ENCODE assay signal across 8 cellular contexts in the genomic region with DNA sequence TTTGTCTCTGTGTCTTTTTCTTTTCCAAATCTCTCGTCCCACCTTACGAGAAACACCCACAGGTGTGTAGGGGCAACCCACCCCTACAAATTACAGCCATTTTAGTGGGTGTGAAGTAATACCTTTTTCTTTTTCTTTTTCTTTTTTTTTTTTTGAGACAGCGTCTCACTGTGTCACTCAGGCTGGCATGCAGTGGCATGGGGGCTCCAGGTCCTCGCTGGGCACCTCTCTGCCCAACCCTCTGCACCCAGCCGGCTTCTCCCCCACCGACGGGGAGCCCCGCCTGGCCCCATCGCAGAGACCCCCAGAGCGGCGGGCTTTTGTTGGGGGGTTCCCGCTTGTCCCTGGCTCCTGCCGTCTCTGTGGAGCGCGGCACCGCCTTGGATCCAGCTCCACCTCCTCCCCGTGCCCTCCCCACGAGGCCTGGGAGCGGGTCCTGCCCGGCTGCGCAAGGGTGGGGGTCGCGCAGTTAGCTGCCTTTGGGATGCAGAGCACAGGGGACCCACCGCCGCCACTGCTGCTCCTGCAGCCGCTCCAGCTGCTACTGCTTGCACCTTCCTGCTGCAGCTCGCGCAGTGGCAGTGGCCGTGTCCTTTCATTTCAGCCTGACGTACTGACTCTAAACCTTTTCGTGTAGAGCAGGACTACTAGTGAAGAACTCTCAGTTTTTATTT. TPM values are rescaled to one million over a fixed set of nuclear protein-coding genes. Genes with fewer than 3 reads are reported as not detected.
DNase-seq lines count a peak whose midpoint lies in the region; ATAC-seq and TF ChIP-seq lines count a peak whose summit lies in the region.

No MANE protein-coding gene starts in this region.

- H3K36me3 ChIP-seq in WERI-Rb-1 (no peaks in the 10 kb centered on the region), ectodermal cell (ENCODE audit: control insufficient read depth, insufficient read depth, low read length) (no peaks in the 10 kb centered on the region), muscle layer of duodenum (ENCODE audit: control insufficient read depth in 1 of 2, insufficient read depth in 2 of 2, low read length in 2 of 2) (no peaks in the 10 kb centered on the region), urinary bladder (ENCODE audit: insufficient read depth) (no peaks in the 10 kb centered on the region)

- H3K27ac ChIP-seq in WERI-Rb-1 (peak overlapping the region; percentile 47; the same call in 1 of the 2 replicates), ectodermal cell (ENCODE audit: insufficient read depth, low read depth, low read length, poor library complexity, severe bottlenecking) (no peak overlapping the region), muscle layer of duodenum (ENCODE audit: low read length) (no peak overlapping the region), urinary bladder (ENCODE audit: low read depth) (no peak overlapping the region)

- H3K27me3 ChIP-seq in WERI-Rb-1 (ENCODE audit: insufficient read depth, low read depth, severe bottlenecking) (no peaks in the 10 kb centered on the region), ectodermal cell (ENCODE audit: control insufficient read depth, insufficient read depth, low read length, poor library complexity, severe bottlenecking) (no peaks in the 10 kb centered on the region), muscle layer of duodenum (ENCODE audit: low read depth, low read length) (no peaks in the 10 kb centered on the region)

- H3K4me1 ChIP-seq in ectodermal cell (ENCODE audit: control insufficient read depth, insufficient read depth, low read length): no peaks in the 10 kb centered on the region
- peaks cover 0 to 7% of the 10 kb centered on the region in 2 donors for H3K4me1 ChIP-seq in muscle layer of duodenum (ENCODE audit: control insufficient read depth in 1 of 2, insufficient read depth in 2 of 2, low read length in 2 of 2)
- H3K4me1 ChIP-seq in urinary bladder (ENCODE audit: insufficient read depth): no peaks in the 10 kb centered on the region

- WGBS in ectodermal cell, 2 experiments: 3% methylated on average over 28 to 30 of the region's 31 CpGs
- 8% methylated on average over 31 of the region's 31 CpGs for WGBS in urinary bladder

- H3K9me3 ChIP-seq in WERI-Rb-1 (ENCODE audit: severe bottlenecking) (no peaks in the 10 kb centered on the region), ectodermal cell (ENCODE audit: control insufficient read depth, low read length) (no peaks in the 10 kb centered on the region), muscle layer of duodenum (ENCODE audit: control insufficient read depth in 1 of 2, low read length in 2 of 2) (peaks cover 4 to 15% of the 10 kb centered on the region in 2 donors)

- H3K4me3 ChIP-seq in WERI-Rb-1 (ENCODE audit: low read depth, low read length) (peak overlapping the region; percentile 64), ectodermal cell (ENCODE audit: insufficient read depth, low read depth, low read length) (peak overlapping the region; percentile 24), muscle layer of duodenum (ENCODE audit: low read depth in 1 of 2, low read length in 2 of 2) (peak overlapping the region; percentile 30 to 66), urinary bladder (ENCODE audit: low read depth, low read length) (peak overlapping the region; percentile 29)

- TF ChIP-seq CTCF in WERI-Rb-1 (IDR thresholded peaks at IDR 0.05; ENCODE audit: low read depth, low read length): no peak
- no peak for TF ChIP-seq CTCF in GM20000 (IDR thresholded peaks at IDR 0.05; ENCODE audit: extremely low read depth, missing control alignments)

- DNase-seq in ELF-1 (ENCODE audit: low read depth, low spot score) (peak; percentile 75), WERI-Rb-1 (peak; percentile 26), NCI-H1930 (lab: John Stamatoyannopoulos, UW) (no peak), GM20000 (ENCODE audit: low spot score) (no peak)

- peak; percentile 68 for ATAC-seq in HG02623 (IDR thresholded peaks at IDR 0.05; ENCODE audit: unreplicated experiment)

RNA-seq across cellular contexts. Expression of gene NVL, which starts 10.9 kb away (rescaled TPM):
- polyA plus RNA-seq in ectodermal cell (2013, experiment 1 of 4): 56.8 TPM
- 54.2 TPM for polyA plus RNA-seq in ectodermal cell (2013, experiment 2 of 4)
- 34.2 TPM for polyA plus RNA-seq in ectodermal cell (2013, experiment 3 of 4)
- polyA plus RNA-seq in ectodermal cell (2013, experiment 4 of 4): 41.6 TPM
- 54.0 TPM for total RNA-seq in urinary bladder
- 14.8 TPM for polyA plus RNA-seq in urinary bladder

RNA-seq across cellular contexts. Expression of gene CNIH4, which starts 15.8 kb away (rescaled TPM):
- 79.8 TPM for polyA plus RNA-seq in ectodermal cell (2013, experiment 1 of 4)
- 81.7 TPM for polyA plus RNA-seq in ectodermal cell (2013, experiment 2 of 4)
- polyA plus RNA-seq in ectodermal cell (2013, experiment 3 of 4): 66.9 TPM
- 77.0 TPM for polyA plus RNA-seq in ectodermal cell (2013, experiment 4 of 4)
- total RNA-seq in urinary bladder: 56.4 TPM
- polyA plus RNA-seq in urinary bladder: 59.1 TPM

Comparison
In these comparisons a context has a peak if more than half of its experiments do, and no peak if none do; other contexts are left out.
1. DNase-seq: peak in ELF-1 (single experiment) and WERI-Rb-1 (single experiment); none in NCI-H1930 (0 of 2) and GM20000 (single experiment).
2. Peak in every context shown above with its lines, with median percentiles within 50 percentile points of each other: H3K4me3 ChIP-seq.